2 cellular contexts compared by ENCODE assay signal in genomic region chr1:20727746-20728316, GRCh38.
TF ChIP-seq lines count a peak whose summit lies in the region.

No MANE protein-coding gene starts in this region.

TF ChIP-seq in Ishikawa, 13 proteins besides CTCF, POLR2A, EP300 and RAD21:
- TF ChIP-seq CREB1 (IDR thresholded peaks at IDR 0.05; ENCODE audit: low read depth) (no peak), TEAD4 (IDR thresholded peaks at IDR 0.05) (no peak), USF1 (IDR thresholded peaks at IDR 0.05) (no peak), MAX (IDR thresholded peaks at IDR 0.05) (no peak), TCF12 (IDR thresholded peaks at IDR 0.05; ENCODE audit: low read depth) (no peak), FOXM1 (IDR thresholded peaks at IDR 0.05; ENCODE audit: borderline replicate concordance, low read depth) (no peak), CEBPB (IDR thresholded peaks at IDR 0.05) (no peak), EGR1 (IDR thresholded peaks at IDR 0.05) (no peak), YY1 (IDR thresholded peaks at IDR 0.05; ENCODE audit: low read depth) (no peak), NFIC (IDR thresholded peaks at IDR 0.05) (no peak)

TF ChIP-seq in K562, 482 proteins besides CTCF, POLR2A, EP300 and RAD21:
- TF ChIP-seq CBX3 (IDR thresholded peaks at IDR 0.05; ENCODE audit: borderline replicate concordance in 1 of 2, low read length in 2 of 2) (peak in 1 of 2 experiments; percentile 33; a peak in 1 of 3 replicates), NRF1 (conservative IDR thresholded peaks at IDR 0.05 in 1 of 2, IDR thresholded peaks at IDR 0.05 in 1 of 2) (peak; percentile 59 to 69), TEAD1 (CRISPR knock-in tag; IDR thresholded peaks at IDR 0.05) (no peak), CHD1 (IDR thresholded peaks at IDR 0.05; ENCODE audit: low read length) (no peak), ZNF436 (CRISPR knock-in tag; IDR thresholded peaks at IDR 0.05) (no peak), TFAP4 (CRISPR knock-in tag; IDR thresholded peaks at IDR 0.05; ENCODE audit: borderline replicate concordance) (peak; percentile 47; the same call in 1 of the 2 replicates), FOXP4 (CRISPR knock-in tag; IDR thresholded peaks at IDR 0.05; ENCODE audit: borderline replicate concordance) (no peak), TRIM28 (IDR thresholded peaks at IDR 0.05) (peak; percentile 81), ATF1 (CRISPR knock-in tag; IDR thresholded peaks at IDR 0.05) (no peak), ATF1 (tag; IDR thresholded peaks at IDR 0.05) (0 out of 2 replicates have a peak, but pooled peaks have one; percentile 14), FOXA3 (CRISPR knock-in tag; conservative IDR thresholded peaks at IDR 0.05 in 1 of 2, IDR thresholded peaks at IDR 0.05 in 1 of 2) (no peak), ZNF316 (IDR thresholded peaks at IDR 0.05) (peak; percentile 88), TRIM24 (IDR thresholded peaks at IDR 0.05) (peak; percentile 44 to 71)
